In genomic region chr3:124584552-124585391, GRCh38 we compare ENCODE assay signal across 8 cellular contexts.
DNase-seq lines count a peak whose midpoint lies in the region; ATAC-seq and TF ChIP-seq lines count a peak whose summit lies in the region.

No MANE protein-coding gene starts in this region.

- H3K4me3 Mint-ChIP-seq in stimulated activated effector memory CD8-positive, alpha-beta T cell treated with anti-CD3 and anti-CD28 coated beads, Interleukin-12 subunit alpha, Interleukin-12 subunit beta, amount 100 ng/mL, for 72 hours, result peak overlapping the region; percentile 48

- H3K4me3 ChIP-seq in AG10803 (ENCODE audit: low read length), result peak overlapping the region; percentile 54

- no peaks in the 10 kb centered on the region for H3K36me3 Mint-ChIP-seq in stimulated activated effector memory CD8-positive, alpha-beta T cell treated with anti-CD3 and anti-CD28 coated beads, Interleukin-12 subunit alpha, Interleukin-12 subunit beta, amount 100 ng/mL, for 72 hours

- TF ChIP-seq CTCF in AG10803 (conservative IDR thresholded peaks at IDR 0.05; ENCODE audit: low read length), result no peak

- peaks cover 7% of the 10 kb centered on the region for H3K4me1 Mint-ChIP-seq in stimulated activated effector memory CD8-positive, alpha-beta T cell treated with anti-CD3 and anti-CD28 coated beads, Interleukin-12 subunit alpha, Interleukin-12 subunit beta, amount 100 ng/mL, for 72 hours

- no peaks in the 10 kb centered on the region for H3K9me3 Mint-ChIP-seq in stimulated activated effector memory CD8-positive, alpha-beta T cell treated with anti-CD3 and anti-CD28 coated beads, Interleukin-12 subunit alpha, Interleukin-12 subunit beta, amount 100 ng/mL, for 72 hours

- no peak for DNase-seq in AG10803 (ENCODE audit: low read depth)
- peak; percentile 42 for DNase-seq in activated CD4-positive, CD25-positive, alpha-beta regulatory T cell treated with anti-CD3 and anti-CD28 coated beads, Interleukin-2, amount 50 U/mL, for 72 hours
- peak; percentile 10 for DNase-seq in effector CD4-positive, alpha-beta T cell
- DNase-seq in mesenteric fat pad (ENCODE audit: low spot score), result peak; percentile 90
- no peak for DNase-seq in stimulated activated effector memory CD8-positive, alpha-beta T cell treated with anti-CD3 and anti-CD28 coated beads, Interleukin-12 subunit alpha, Interleukin-12 subunit beta, amount 100 ng/mL, for 72 hours (ENCODE audit: low spot score in 2 of 2)
- DNase-seq in NCI-H1092 (lab: John Stamatoyannopoulos, UW), result no peak

- ATAC-seq in HG02852 (IDR thresholded peaks at IDR 0.05; ENCODE audit: unreplicated experiment), result peak; percentile 47
- peak; percentile 53 for ATAC-seq in stimulated activated effector memory CD8-positive, alpha-beta T cell treated with anti-CD3 and anti-CD28 coated beads, Interleukin-12 subunit alpha, Interleukin-12 subunit beta, amount 100 ng/mL, for 72 hours
- no peak for ATAC-seq in HG03280 (IDR thresholded peaks at IDR 0.05; ENCODE audit: unreplicated experiment)

- no peak overlapping the region for H3K27ac Mint-ChIP-seq in stimulated activated effector memory CD8-positive, alpha-beta T cell treated with anti-CD3 and anti-CD28 coated beads, Interleukin-12 subunit alpha, Interleukin-12 subunit beta, amount 100 ng/mL, for 72 hours

Comparison
In these comparisons a context has a peak if more than half of its experiments do, and no peak if none do; other contexts are left out.
1. DNase-seq: peak in activated CD4-positive, CD25-positive, alpha-beta regulatory T cell treated with anti-CD3 and anti-CD28 coated beads, Interleukin-2, amount 50 U/mL, for 72 hours (single experiment), effector CD4-positive, alpha-beta T cell (single experiment) and mesenteric fat pad (single experiment); none in AG10803 (single experiment), stimulated activated effector memory CD8-positive, alpha-beta T cell treated with anti-CD3 and anti-CD28 coated beads, Interleukin-12 subunit alpha, Interleukin-12 subunit beta, amount 100 ng/mL, for 72 hours (0 of 2) and NCI-H1092 (single experiment).